19 cellular contexts compared by ENCODE assay signal in genomic region chr1:109917429-109918076, GRCh38. TPM values are rescaled to one million over a fixed set of nuclear protein-coding genes. Genes with fewer than 3 reads are reported as not detected.
DNase-seq lines count a peak whose midpoint lies in the region; ATAC-seq and TF ChIP-seq lines count a peak whose summit lies in the region.
"Had no signal": no experiment of that assay in that cellular context is flagged by ENCODE, and none has a peak within 500 bp of the region (broad histone marks: within the 10 kb centered on the region; RNA-seq: fewer than 3 reads in every experiment).

No MANE protein-coding gene starts in this region.

- no peaks in the 10 kb centered on the region for H3K9me3 Mint-ChIP-seq in T-helper 2 cell treated with Interferon-gamma antibody and Interleukin-4, amounts not matched to agents 5 μg/mL and 100 μg/mL, for 36 hours
- H3K9me3 Mint-ChIP-seq in activated T-helper 1 cell treated with anti-CD3 and anti-CD28 coated beads, Interleukin-12 subunit alpha, Interleukin-12 subunit beta, Interleukin-2, Interleukin-4 antibody, amounts not matched to agents 30 ng/mL and 10 ng/mL and 1 ng/mL, durations not matched to agents 14 hours and 24 hours and 36 hours = no peaks in the 10 kb centered on the region
- H3K9me3 Mint-ChIP-seq: activated CD4-positive, alpha-beta T cell treated with anti-CD3 and anti-CD28 coated beads, Interleukin-2, amount 10 ng/mL, durations not matched to agents 7 days and 5 days; naive thymus-derived CD4-positive, alpha-beta T cell had no signal

- H3K27ac Mint-ChIP-seq in T-helper 2 cell treated with Interferon-gamma antibody and Interleukin-4, amounts not matched to agents 5 μg/mL and 100 μg/mL, for 36 hours = peak overlapping the region; percentile 24
- H3K27ac Mint-ChIP-seq in activated T-helper 1 cell treated with anti-CD3 and anti-CD28 coated beads, Interleukin-12 subunit alpha, Interleukin-12 subunit beta, Interleukin-2, Interleukin-4 antibody, amounts not matched to agents 30 ng/mL and 10 ng/mL and 1 ng/mL, durations not matched to agents 14 hours and 24 hours and 36 hours = peak overlapping the region; percentile 58
- H3K27ac Mint-ChIP-seq: activated CD4-positive, alpha-beta T cell treated with anti-CD3 and anti-CD28 coated beads, Interleukin-2, amount 10 ng/mL, durations not matched to agents 7 days and 5 days; CD14-positive monocyte had no signal

- H4K8ac ChIP-seq in mesenchymal stem cell (ENCODE audit: low read length) = peak overlapping the region; percentile 22

- H3K36me3 Mint-ChIP-seq in T-helper 2 cell treated with Interferon-gamma antibody and Interleukin-4, amounts not matched to agents 5 μg/mL and 100 μg/mL, for 36 hours (ENCODE audit: low read depth) = peaks cover 77% of the 10 kb centered on the region
- H3K36me3 Mint-ChIP-seq in activated T-helper 1 cell treated with anti-CD3 and anti-CD28 coated beads, Interleukin-12 subunit alpha, Interleukin-12 subunit beta, Interleukin-2, Interleukin-4 antibody, amounts not matched to agents 30 ng/mL and 10 ng/mL and 1 ng/mL, durations not matched to agents 14 hours and 24 hours and 36 hours (ENCODE audit: low read depth) = peaks cover 75% of the 10 kb centered on the region

- no peak overlapping the region for H3K4me2 ChIP-seq in mesenchymal stem cell (ENCODE audit: low read length, poor library complexity, severe bottlenecking)

- no peak overlapping the region for H2BK12ac ChIP-seq in mesenchymal stem cell (ENCODE audit: low read length in 2 of 2)

- H3K9me3 ChIP-seq in mesenchymal stem cell (ENCODE audit: control insufficient read depth, low read length) = no peaks in the 10 kb centered on the region
- no peaks in the 10 kb centered on the region for H3K9me3 ChIP-seq in psoas muscle
- no peaks in the 10 kb centered on the region for H3K9me3 ChIP-seq in ascending aorta
- H3K9me3 ChIP-seq in upper lobe of left lung = no peaks in the 10 kb centered on the region
- H3K9me3 ChIP-seq: suprapubic skin had no signal

- no peak overlapping the region for H2BK15ac ChIP-seq in mesenchymal stem cell (ENCODE audit: low read depth, poor library complexity, severe bottlenecking)

- TF ChIP-seq CTCF in C4-2B (conservative IDR thresholded peaks at IDR 0.05) (no peak), psoas muscle (IDR thresholded peaks at IDR 0.05) (no peak), ascending aorta (IDR thresholded peaks at IDR 0.05) (no peak), upper lobe of left lung (IDR thresholded peaks at IDR 0.05) (no peak)

- peaks cover 31% of the 10 kb centered on the region for H3K4me1 Mint-ChIP-seq in T-helper 2 cell treated with Interferon-gamma antibody and Interleukin-4, amounts not matched to agents 5 μg/mL and 100 μg/mL, for 36 hours (ENCODE audit: low read depth)
- peaks cover 69% of the 10 kb centered on the region for H3K4me1 Mint-ChIP-seq in activated T-helper 1 cell treated with anti-CD3 and anti-CD28 coated beads, Interleukin-12 subunit alpha, Interleukin-12 subunit beta, Interleukin-2, Interleukin-4 antibody, amounts not matched to agents 30 ng/mL and 10 ng/mL and 1 ng/mL, durations not matched to agents 14 hours and 24 hours and 36 hours (ENCODE audit: low read depth)

- no peak for TF ChIP-seq POLR2A in upper lobe of left lung (IDR thresholded peaks at IDR 0.05)

- H3K23ac ChIP-seq in mesenchymal stem cell (ENCODE audit: low read length in 2 of 2) = peak overlapping the region in 1 of 2 experiments; percentile 1

- peaks cover 69 to 93% of the 10 kb centered on the region in 2 experiments for H3K36me3 ChIP-seq in mesenchymal stem cell (ENCODE audit: control insufficient read depth in 1 of 2, insufficient read depth in 2 of 2, low read depth in 1 of 2, low read length in 2 of 2)
- H3K36me3 ChIP-seq in psoas muscle (ENCODE audit: insufficient read depth in 1 of 2, low read depth in 1 of 2) = peaks cover 3 to 82% of the 10 kb centered on the region in 2 donors
- H3K36me3 ChIP-seq in ascending aorta = peaks cover 61 to 78% of the 10 kb centered on the region in 2 donors
- H3K36me3 ChIP-seq in upper lobe of left lung = peaks cover 14 to 75% (median 63%) of the 10 kb centered on the region in 4 donors

- peak overlapping the region in 1 of 2 experiments; percentile 16 for H3K4ac ChIP-seq in mesenchymal stem cell (ENCODE audit: low read depth in 1 of 2, low read length in 2 of 2)

- H3K4me3 Mint-ChIP-seq in T-helper 2 cell treated with Interferon-gamma antibody and Interleukin-4, amounts not matched to agents 5 μg/mL and 100 μg/mL, for 36 hours = no peak overlapping the region
- H3K4me3 Mint-ChIP-seq in activated T-helper 1 cell treated with anti-CD3 and anti-CD28 coated beads, Interleukin-12 subunit alpha, Interleukin-12 subunit beta, Interleukin-2, Interleukin-4 antibody, amounts not matched to agents 30 ng/mL and 10 ng/mL and 1 ng/mL, durations not matched to agents 14 hours and 24 hours and 36 hours = no peak overlapping the region
- H3K4me3 Mint-ChIP-seq: activated CD4-positive, alpha-beta T cell treated with anti-CD3 and anti-CD28 coated beads, Interleukin-2, amount 10 ng/mL, durations not matched to agents 7 days and 5 days; naive thymus-derived CD4-positive, alpha-beta T cell had no signal

- WGBS in mesenchymal stem cell = 87% methylated on average over 7 of the region's 8 CpGs
- WGBS in psoas muscle, 3 donors = 86 to 89% (median 88%) methylated on average over 8 of the region's 8 CpGs
- WGBS in upper lobe of left lung, 2 donors = 79% methylated on average over 8 of the region's 8 CpGs

- intact Hi-C loops in activated T-helper 1 cell treated with anti-CD3 and anti-CD28 coated beads, Interleukin-12 subunit alpha, Interleukin-12 subunit beta, Interleukin-2, Interleukin-4 antibody, amounts not matched to agents 30 ng/mL and 10 ng/mL and 1 ng/mL, durations not matched to agents 14 hours and 24 hours and 36 hours (cut with micrococcal nuclease) = no loop called here
- intact Hi-C loops in psoas muscle (cut with DNase I) = loop anchor here in 1 of 2 donors (5.0 kb wide), 1 partner anchor 125 kb away; no protein-coding TSS in a partner anchor
- intact Hi-C loops in ascending aorta (cut with DNase I) = no loop called here

- no peak overlapping the region for H3K18ac ChIP-seq in mesenchymal stem cell (ENCODE audit: low read depth in 1 of 2, low read length in 2 of 2)

- H3K4me3 ChIP-seq in mesenchymal stem cell (ENCODE audit: insufficient read depth in 1 of 2, low read depth in 1 of 2, low read length in 2 of 2) = no peak overlapping the region
- no peak overlapping the region for H3K4me3 ChIP-seq in psoas muscle
- no peak overlapping the region for H3K4me3 ChIP-seq in ascending aorta
- H3K4me3 ChIP-seq in upper lobe of left lung = no peak overlapping the region
- H3K4me3 ChIP-seq: skin epidermis, suprapubic skin had no signal

- H2BK5ac ChIP-seq in mesenchymal stem cell (ENCODE audit: low read depth, low read length, poor library complexity, severe bottlenecking) = no peak overlapping the region

- no peak overlapping the region for H2BK120ac ChIP-seq in mesenchymal stem cell (ENCODE audit: low read depth, low read length)

- H3K79me1 ChIP-seq in mesenchymal stem cell (replicated peaks; ENCODE audit: low read length, poor library complexity, severe bottlenecking) = peaks cover 24% of the 10 kb centered on the region

- H3K9ac ChIP-seq in mesenchymal stem cell (ENCODE audit: low read length) = peak overlapping the region; percentile 13

- no peak for ATAC-seq in psoas muscle
- no peak for ATAC-seq in upper lobe of left lung (ENCODE audit: low FRiP score in 2 of 2)
- ATAC-seq: naive thymus-derived CD4-positive, alpha-beta T cell; SK-N-SH treated with all-trans-retinoic acid at 6 μM for 48 hours had no signal

- peak overlapping the region; percentile 3 for H4K91ac ChIP-seq in mesenchymal stem cell (ENCODE audit: low read length)

- H3K14ac ChIP-seq in mesenchymal stem cell (ENCODE audit: low read length in 2 of 2) = no peak overlapping the region

- H3K27me3 ChIP-seq in mesenchymal stem cell (ENCODE audit: control insufficient read depth in 1 of 2, insufficient read depth in 1 of 2, low read length in 2 of 2) = no peaks in the 10 kb centered on the region
- no peaks in the 10 kb centered on the region for H3K27me3 ChIP-seq in psoas muscle (ENCODE audit: insufficient read depth in 3 of 3, low read length in 2 of 3)
- H3K27me3 ChIP-seq in ascending aorta = no peaks in the 10 kb centered on the region
- H3K27me3 ChIP-seq in upper lobe of left lung = no peaks in the 10 kb centered on the region
- H3K27me3 ChIP-seq: suprapubic skin had no signal

- H3K27ac ChIP-seq in C4-2B (peak overlapping the region; percentile 8; the same call in 1 of the 2 replicates), mesenchymal stem cell (ENCODE audit: low read length, poor library complexity, severe bottlenecking) (no peak overlapping the region), psoas muscle (no peak overlapping the region), ascending aorta (no peak overlapping the region), upper lobe of left lung (peak overlapping the region in 2 of 4 donors; percentile 13 to 57)
- H3K27ac ChIP-seq: suprapubic skin had no signal

- H2AFZ ChIP-seq in mesenchymal stem cell (ENCODE audit: low read depth, low read length) = no peak overlapping the region

- H3K4me1 ChIP-seq in mesenchymal stem cell (ENCODE audit: control insufficient read depth, insufficient read depth, low read depth, low read length) (peaks cover 19% of the 10 kb centered on the region), psoas muscle (peaks cover 3% of the 10 kb centered on the region), ascending aorta (peaks cover 5 to 28% of the 10 kb centered on the region in 2 donors), upper lobe of left lung (peaks cover 24 to 36% (median 34%) of the 10 kb centered on the region in 4 donors)

- DNase-seq in T-helper 2 cell treated with Interferon-gamma antibody and Interleukin-4, amounts not matched to agents 5 μg/mL and 100 μg/mL, for 36 hours (ENCODE audit: low spot score) = no peak
- DNase-seq in T-helper 2 cell (no peak), mesenchymal stem cell (peak; percentile 59), psoas muscle (no peak), ascending aorta (ENCODE audit: low spot score in 2 of 2) (no peak), upper lobe of left lung (no peak)
- no peak for DNase-seq in activated T-helper 1 cell treated with anti-CD3 and anti-CD28 coated beads, Interleukin-12 subunit alpha, Interleukin-12 subunit beta, Interleukin-2, Interleukin-4 antibody, amounts not matched to agents 30 ng/mL and 10 ng/mL and 1 ng/mL, durations not matched to agents 14 hours and 24 hours and 36 hours (ENCODE audit: low spot score)
- DNase-seq: activated CD4-positive, alpha-beta T cell treated with anti-CD3 and anti-CD28 coated beads, Interleukin-2, amount 10 ng/mL, durations not matched to agents 7 days and 5 days; aorta; hippocampal formation; naive thymus-derived CD4-positive, alpha-beta T cell; NCI-H1105; NCI-H774; stimulated activated CD4-positive, alpha-beta T cell treated with anti-CD3 and anti-CD28 coated beads, Interleukin-4, amount 100 ng/mL, for 4 hours had no signal

- no peaks in the 10 kb centered on the region for H3K27me3 Mint-ChIP-seq in T-helper 2 cell treated with Interferon-gamma antibody and Interleukin-4, amounts not matched to agents 5 μg/mL and 100 μg/mL, for 36 hours (ENCODE audit: low read depth)
- no peaks in the 10 kb centered on the region for H3K27me3 Mint-ChIP-seq in activated T-helper 1 cell treated with anti-CD3 and anti-CD28 coated beads, Interleukin-12 subunit alpha, Interleukin-12 subunit beta, Interleukin-2, Interleukin-4 antibody, amounts not matched to agents 30 ng/mL and 10 ng/mL and 1 ng/mL, durations not matched to agents 14 hours and 24 hours and 36 hours (ENCODE audit: insufficient read depth)
- H3K27me3 Mint-ChIP-seq: activated CD4-positive, alpha-beta T cell treated with anti-CD3 and anti-CD28 coated beads, Interleukin-2, amount 10 ng/mL, durations not matched to agents 7 days and 5 days had no signal

- no peak overlapping the region for H2AK5ac ChIP-seq in mesenchymal stem cell (ENCODE audit: low read length, severe bottlenecking)

- no peak for TF ChIP-seq EP300 in upper lobe of left lung (IDR thresholded peaks at IDR 0.05)

RNA-seq across cellular contexts. Expression of gene CSF1, which starts 6.9 kb away (rescaled TPM):
- 269 and 275 TPM in 2 replicates for total RNA-seq in activated T-helper 1 cell treated with anti-CD3 and anti-CD28 coated beads, Interleukin-12 subunit alpha, Interleukin-12 subunit beta, Interleukin-2, Interleukin-4 antibody, amounts not matched to agents 30 ng/mL and 10 ng/mL and 1 ng/mL, durations not matched to agents 14 hours and 24 hours and 36 hours
- 111 TPM for polyA plus RNA-seq in mesenchymal stem cell (2013, experiment 1 of 2)
- 109 TPM for polyA plus RNA-seq in mesenchymal stem cell (2013, experiment 2 of 2)
- total RNA-seq in psoas muscle = 10 to 100 TPM in 3 of 4 donors, 1 to 10 TPM in 1; 7.9 to 14.7 (median 10.6) TPM
- polyA plus RNA-seq in psoas muscle = 10 to 100 TPM in 1 of 3 donors, 1 to 10 TPM in 2; 3.7 to 13.8 (median 6.3) TPM
- total RNA-seq in ascending aorta = 140 TPM
- total RNA-seq in upper lobe of left lung = 100 to 1,000 TPM in 1 of 6 donors, 10 to 100 TPM in 5; 19.4 to 106 (median 36.5) TPM
